ENCODE assay signal across 23 cellular contexts in genomic region chr10:112517381-112517976, GRCh38.
DNase-seq lines count a peak whose midpoint lies in the region; ATAC-seq, FAIRE-seq and TF ChIP-seq lines count a peak whose summit lies in the region.
"Had no signal": no experiment of that assay in that cellular context is flagged by ENCODE, and none has a peak within 500 bp of the region (broad histone marks: within the 10 kb centered on the region; RNA-seq: fewer than 3 reads in every experiment).

No MANE protein-coding gene starts in this region.

- POLR2A ChIA-PET in endothelial cell of umbilical vein (lab: Charles Lee) = no interaction called here

- no peak for FAIRE-seq in RCC 7860 (lab: Jason Lieb, UNC)
- no peak for FAIRE-seq in endothelial cell of umbilical vein (lab: Jason Lieb, UNC)
- FAIRE-seq in small intestine (lab: Jason Lieb, UNC) = no peak
- FAIRE-seq: H1 had no signal

- H3K4me3 ChIP-seq in endothelial cell of umbilical vein (replicated peaks in 1 of 3; ENCODE audit: insufficient read depth in 1 of 3, low read depth in 1 of 3, low read length in 3 of 3) = no peak overlapping the region
- H3K4me3 ChIP-seq in small intestine (ENCODE audit: low read depth in 1 of 2, low read length in 2 of 2) = no peak overlapping the region
- no peak overlapping the region for H3K4me3 ChIP-seq in gastroesophageal sphincter
- H3K4me3 ChIP-seq: right atrium auricular region, SJCRH30, transverse colon had no signal

- DNase-seq in DMS153 (lab: John Stamatoyannopoulos, UW) (peak; percentile 7), DMS153 treated with DMSO at 0.1 percent for 48 hours (lab: John Stamatoyannopoulos, UW; ENCODE audit: unreplicated experiment) (no peak), RCC 7860 (ENCODE audit: low spot score) (peak; percentile 28), endothelial cell of umbilical vein (ENCODE audit: low read depth, low spot score) (no peak), small intestine (peak; percentile 33)
- DNase-seq in stimulated activated CD4-positive, alpha-beta T cell treated with anti-CD3 and anti-CD28 coated beads, Interleukin-2, amount 100 ng/mL, for 48 hours = no peak
- DNase-seq: activated CD4-positive, alpha-beta T cell treated with anti-CD3 and anti-CD28 coated beads, Interleukin-2, amount 50 U/mL, for 1 hour; activated naive CD8-positive, alpha-beta T cell treated with anti-CD3 and anti-CD28 coated beads for 36 hours; AML-193; CD8-positive, alpha-beta T cell; KBM-7; MV-4-11; natural killer cell; NCI-H1694; NCI-H774; SJCRH30; transverse colon; WERI-Rb-1 had no signal

- no peaks in the 10 kb centered on the region for H3K9me1 ChIP-seq in endothelial cell of umbilical vein (replicated peaks; ENCODE audit: control insufficient read depth, extremely low read depth, insufficient read depth, low read length)

- WGBS in small intestine, 3 donors = 23 to 65% (median 46%) methylated on average over 6 of the region's 6 CpGs
- WGBS in gastroesophageal sphincter (ENCODE audit: low coverage in 1 of 2), 2 donors = 89 to 92% methylated on average over 6 of the region's 6 CpGs

- TF ChIP-seq CTCF in endothelial cell of umbilical vein (IDR thresholded peaks at IDR 0.05; ENCODE audit: extremely low read depth in 1 of 2, insufficient read depth in 1 of 2, low read depth in 1 of 2, low read length in 2 of 2) (no peak), gastroesophageal sphincter (IDR thresholded peaks at IDR 0.05) (no peak)

- no peak overlapping the region for H3K4me2 ChIP-seq in endothelial cell of umbilical vein (ENCODE audit: insufficient read depth, low read length)

- H2AFZ ChIP-seq in endothelial cell of umbilical vein (ENCODE audit: low read depth, low read length) = no peak overlapping the region

- intact Hi-C loops in endothelial cell of umbilical vein (cut with micrococcal nuclease) = no loop called here

- ATAC-seq in HG03342 (IDR thresholded peaks at IDR 0.05; ENCODE audit: unreplicated experiment) (no peak), gastroesophageal sphincter (no peak)
- ATAC-seq: CD8-positive, alpha-beta T cell; natural killer cell had no signal

- H3K36me3 ChIP-seq in endothelial cell of umbilical vein (ENCODE audit: control insufficient read depth in 2 of 2, extremely low read depth in 1 of 2, insufficient read depth in 2 of 2, low read length in 2 of 2) (no peaks in the 10 kb centered on the region), small intestine (ENCODE audit: control insufficient read depth in 2 of 2, insufficient read depth in 2 of 2, low read length in 2 of 2) (no peaks in the 10 kb centered on the region), gastroesophageal sphincter (no peaks in the 10 kb centered on the region)
- H3K36me3 ChIP-seq: right atrium auricular region, SJCRH30, transverse colon, WERI-Rb-1 had no signal

- dilution Hi-C loops in endothelial cell of umbilical vein (cut with MboI; ENCODE audit: extremely low pct_ligation_motif_present, low sequenced_read_pairs) = no loop called here

- no peak for TF ChIP-seq POLR2A in endothelial cell of umbilical vein (IDR thresholded peaks at IDR 0.05; ENCODE audit: low read depth, low read length)
- no peak for TF ChIP-seq POLR2A in gastroesophageal sphincter (IDR thresholded peaks at IDR 0.05)

- no peaks in the 10 kb centered on the region for H3K9me3 ChIP-seq in endothelial cell of umbilical vein (replicated peaks; ENCODE audit: control insufficient read depth, insufficient read depth, low read length)
- no peaks in the 10 kb centered on the region for H3K9me3 ChIP-seq in small intestine (ENCODE audit: control insufficient read depth, low read depth)
- no peaks in the 10 kb centered on the region for H3K9me3 ChIP-seq in gastroesophageal sphincter
- H3K9me3 ChIP-seq: right atrium auricular region, SJCRH30, transverse colon had no signal

- H3K4me1 ChIP-seq in endothelial cell of umbilical vein (ENCODE audit: control insufficient read depth, extremely low read depth, insufficient read depth, low read length) = no peaks in the 10 kb centered on the region
- H3K4me1 ChIP-seq in small intestine (ENCODE audit: control insufficient read depth in 2 of 2, insufficient read depth in 1 of 2, low read depth in 1 of 2, low read length in 1 of 2) = no peaks in the 10 kb centered on the region
- no peaks in the 10 kb centered on the region for H3K4me1 ChIP-seq in gastroesophageal sphincter
- H3K4me1 ChIP-seq: right atrium auricular region, SJCRH30 had no signal

- BruUV-seq in endothelial cell of umbilical vein (replicated peaks; lab: Mats Ljungman, UMichigan) = no TSS peak

- H3K27me3 ChIP-seq in endothelial cell of umbilical vein (ENCODE audit: control insufficient read depth in 2 of 2, insufficient read depth in 2 of 2, low read length in 2 of 2) = no peaks in the 10 kb centered on the region
- no peaks in the 10 kb centered on the region for H3K27me3 ChIP-seq in small intestine (ENCODE audit: control insufficient read depth in 2 of 2, insufficient read depth in 2 of 2, low read length in 2 of 2)
- no peaks in the 10 kb centered on the region for H3K27me3 ChIP-seq in gastroesophageal sphincter
- H3K27me3 ChIP-seq: right atrium auricular region, SJCRH30, transverse colon had no signal

- CTCF ChIA-PET in endothelial cell of umbilical vein (lab: Charles Lee) = interaction anchor here (1.2 kb wide), 1 partner anchor 9 kb away, joined by 3 read pairs; no protein-coding TSS in a partner anchor

- no peak for TF ChIP-seq EP300 in gastroesophageal sphincter (IDR thresholded peaks at IDR 0.05)

- no peaks in the 10 kb centered on the region for H3K79me2 ChIP-seq in endothelial cell of umbilical vein (ENCODE audit: control insufficient read depth, insufficient read depth, low read length)

- no peak overlapping the region for H3K9ac ChIP-seq in endothelial cell of umbilical vein (replicated peaks; ENCODE audit: extremely low read depth, insufficient read depth, low read length)

- H3K27ac ChIP-seq in endothelial cell of umbilical vein (ENCODE audit: insufficient read depth, low read depth, low read length) = no peak overlapping the region
- no peak overlapping the region for H3K27ac ChIP-seq in small intestine (ENCODE audit: low read depth in 1 of 2, low read length in 1 of 2)
- no peak overlapping the region for H3K27ac ChIP-seq in gastroesophageal sphincter
- H3K27ac ChIP-seq: 22Rv1, right atrium auricular region, SJCRH30, transverse colon, WERI-Rb-1 had no signal

- H4K20me1 ChIP-seq in endothelial cell of umbilical vein (replicated peaks; ENCODE audit: control insufficient read depth, extremely low read depth, insufficient read depth, low read length) = peaks cover 2% of the 10 kb centered on the region

TF ChIP-seq in endothelial cell of umbilical vein, 7 proteins besides CTCF, POLR2A, EP300 and RAD21:
- TF ChIP-seq JUN (IDR thresholded peaks at IDR 0.05; ENCODE audit: borderline replicate concordance, insufficient read depth, insufficient read length, low read depth) (peak; percentile 55), POLR2AphosphoS5 (IDR thresholded peaks at IDR 0.05; ENCODE audit: insufficient read depth, low read depth, low read length) (no peak)

Comparison
In these comparisons a context has a peak if more than half of its experiments do, and no peak if none do; other contexts are left out.
1. DNase-seq: peak in DMS153 (single experiment), RCC 7860 (single experiment) and small intestine (single experiment); none in DMS153 treated with DMSO at 0.1 percent for 48 hours (single experiment), endothelial cell of umbilical vein (single experiment) and stimulated activated CD4-positive, alpha-beta T cell treated with anti-CD3 and anti-CD28 coated beads, Interleukin-2, amount 100 ng/mL, for 48 hours (0 of 2).